Comparison of ENCODE assay signal across 3 cellular contexts in genomic region chr17:3728099-3728498, GRCh38. TPM values are rescaled to one million over a fixed set of nuclear protein-coding genes. Genes with fewer than 3 reads are reported as not detected.
"Had no signal": no experiment of that assay in that cellular context is flagged by ENCODE, and none has a peak within 500 bp of the region (broad histone marks: within the 10 kb centered on the region; RNA-seq: fewer than 3 reads in every experiment).

No MANE protein-coding gene starts in this region.

RNA-seq across cellular contexts. Expression of gene HASPIN, which starts 4.4 kb away (rescaled TPM):
- total RNA-seq: right atrium auricular region had no signal
- polyA plus RNA-seq: pancreas had no signal

RNA-seq across cellular contexts. Expression of gene P2RX5, which starts 32.1 kb away (rescaled TPM):
- total RNA-seq: smooth muscle cell had no signal
- polyA plus RNA-seq: smooth muscle cell had no signal
